In genomic region chr11:106988151-106988806, GRCh38 we compare ENCODE assay signal across 13 cellular contexts. TPM values are rescaled to one million over a fixed set of nuclear protein-coding genes. Genes with fewer than 3 reads are reported as not detected.
DNase-seq lines count a peak whose midpoint lies in the region; ATAC-seq and TF ChIP-seq lines count a peak whose summit lies in the region.
"Had no signal": no experiment of that assay in that cellular context is flagged by ENCODE, and none has a peak within 500 bp of the region (broad histone marks: within the 10 kb centered on the region; RNA-seq: fewer than 3 reads in every experiment).

No MANE protein-coding gene starts in this region.

- peak; percentile 99 for DNase-seq in A673 (ENCODE audit: low spot score)
- DNase-seq in NB4 (ENCODE audit: low read depth) = peak; percentile 55
- DNase-seq in caudate nucleus (lab: John Stamatoyannopoulos, UW) = no peak
- no peak for DNase-seq in lower lobe of right lung
- no peak for DNase-seq in NCI-H2081 treated with DMSO at 0.1 percent for 48 hours (lab: John Stamatoyannopoulos, UW)
- DNase-seq in WTC11 (ENCODE audit: low spot score) = no peak
- no peak for DNase-seq in stimulated activated naive B cell treated with anti-CD40 and anti-IgM and Interleukin-4, amounts not matched to agents 10 μg/mL and 1 μg/mL and 100 μg/mL, for 72 hours
- DNase-seq: kidney, NCI-H1105 treated with DMSO at 0.1 percent for 48 hours, T-helper 17 cell had no signal

- H3K27ac Mint-ChIP-seq in WTC11 = no peak overlapping the region
- no peak overlapping the region for H3K27ac Mint-ChIP-seq in stimulated activated naive B cell treated with anti-CD40 and anti-IgM and Interleukin-4, amounts not matched to agents 10 μg/mL and 1 μg/mL and 100 μg/mL, for 72 hours
- H3K27ac Mint-ChIP-seq: activated naive CD4-positive, alpha-beta T cell treated with anti-CD3 and anti-CD28 coated beads, Interleukin-2, amount 50 U/mL, for 72 hours; T-helper 17 cell had no signal

- no peaks in the 10 kb centered on the region for H3K27me3 ChIP-seq in A673 (replicated peaks; ENCODE audit: insufficient read depth, low read depth, low read length, poor library complexity)
- no peaks in the 10 kb centered on the region for H3K27me3 ChIP-seq in lower lobe of right lung (ENCODE audit: low read depth)
- H3K27me3 ChIP-seq: BLaER1 had no signal

- H3K36me3 ChIP-seq in A673 (ENCODE audit: insufficient read depth, low read length, poor library complexity, severe bottlenecking) (no peaks in the 10 kb centered on the region), lower lobe of right lung (no peaks in the 10 kb centered on the region)
- H3K36me3 ChIP-seq: BLaER1 had no signal

- H3K4me3 Mint-ChIP-seq in WTC11 = no peak overlapping the region
- no peak overlapping the region for H3K4me3 Mint-ChIP-seq in stimulated activated naive B cell treated with anti-CD40 and anti-IgM and Interleukin-4, amounts not matched to agents 10 μg/mL and 1 μg/mL and 100 μg/mL, for 72 hours
- H3K4me3 Mint-ChIP-seq: T-helper 17 cell had no signal

- TF ChIP-seq CTCF in A673 (conservative IDR thresholded peaks at IDR 0.05; ENCODE audit: low read depth, low read length) (no peak), NB4 (IDR thresholded peaks at IDR 0.05; ENCODE audit: low read depth, low read length) (no peak), lower lobe of right lung (IDR thresholded peaks at IDR 0.05) (no peak), WTC11 (IDR thresholded peaks at IDR 0.05) (no peak)

- ATAC-seq in lower lobe of right lung (peak; percentile 45 to 48), WTC11 (no peak), GM19463 (IDR thresholded peaks at IDR 0.05; ENCODE audit: unreplicated experiment) (no peak)
- ATAC-seq in stimulated activated naive B cell treated with anti-CD40 and anti-IgM and Interleukin-4, amounts not matched to agents 10 μg/mL and 1 μg/mL and 100 μg/mL, for 72 hours (replicated peaks) = no peak
- ATAC-seq: activated naive CD4-positive, alpha-beta T cell treated with anti-CD3 and anti-CD28 coated beads, Interleukin-2, amount 50 U/mL, for 72 hours; T-helper 17 cell had no signal

- peak overlapping the region; percentile 67 for H3K27ac ChIP-seq in A673 (ENCODE audit: low read depth, low read length, poor library complexity, severe bottlenecking)
- H3K27ac ChIP-seq in caudate nucleus (ENCODE audit: low read depth, low read length) = peak overlapping the region; percentile 2
- peak overlapping the region; percentile 19 for H3K27ac ChIP-seq in lower lobe of right lung
- H3K27ac ChIP-seq: BLaER1 had no signal

- no TSS peak for BruUV-seq in A673 (replicated peaks; lab: Mats Ljungman, UMichigan)

- CTCF ChIA-PET in A673 (lab: Charles Lee) = interaction anchor here (0.8 kb wide), 1 partner anchor 31 kb away, joined by 5 read pairs; no protein-coding TSS in a partner anchor
- CTCF ChIA-PET in WTC11 (lab: Charles Lee) = interaction anchor here (1.0 kb wide), 1 partner anchor 14 kb away, joined by 3 read pairs; no protein-coding TSS in a partner anchor

- intact Hi-C loops in A673 (cut with micrococcal nuclease; ENCODE audit: unreplicated experiment) (loop anchor here (2.0 kb wide), 1 partner anchor 31 kb away; no protein-coding TSS in a partner anchor), lower lobe of right lung (cut with DNase I) (no loop called here)

- H3K4me1 Mint-ChIP-seq in WTC11 = peaks cover 10% of the 10 kb centered on the region
- H3K4me1 Mint-ChIP-seq in stimulated activated naive B cell treated with anti-CD40 and anti-IgM and Interleukin-4, amounts not matched to agents 10 μg/mL and 1 μg/mL and 100 μg/mL, for 72 hours = no peaks in the 10 kb centered on the region
- H3K4me1 Mint-ChIP-seq: T-helper 17 cell had no signal

- H3K4me3 ChIP-seq in A673 (ENCODE audit: low read depth, low read length, poor library complexity, severe bottlenecking) (no peak overlapping the region), NB4 (ENCODE audit: low read depth, low read length) (no peak overlapping the region), lower lobe of right lung (no peak overlapping the region)
- H3K4me3 ChIP-seq: BLaER1 had no signal

- no peaks in the 10 kb centered on the region for H3K36me3 Mint-ChIP-seq in WTC11
- H3K36me3 Mint-ChIP-seq in stimulated activated naive B cell treated with anti-CD40 and anti-IgM and Interleukin-4, amounts not matched to agents 10 μg/mL and 1 μg/mL and 100 μg/mL, for 72 hours = no peaks in the 10 kb centered on the region
- H3K36me3 Mint-ChIP-seq: activated naive CD4-positive, alpha-beta T cell treated with anti-CD3 and anti-CD28 coated beads, Interleukin-2, amount 50 U/mL, for 72 hours had no signal

- POLR2A ChIA-PET in A673 (lab: Charles Lee; ENCODE audit: low non-redundant PET) (interaction anchor here (0.6 to 0.9 kb wide), 2 partner anchors 10 to 21 kb away, joined by 3 to 4 read pairs; no protein-coding TSS in a partner anchor), WTC11 (lab: Charles Lee) (no interaction called here)

- no peak for TF ChIP-seq POLR2A in NB4 (IDR thresholded peaks at IDR 0.05; ENCODE audit: extremely low read depth, insufficient read length)

- peaks cover 53% of the 10 kb centered on the region for H3K4me1 ChIP-seq in A673 (ENCODE audit: insufficient read depth, low read length, poor library complexity, severe bottlenecking)
- H3K4me1 ChIP-seq in lower lobe of right lung = peaks cover 3% of the 10 kb centered on the region
- H3K4me1 ChIP-seq: BLaER1 had no signal

- no peaks in the 10 kb centered on the region for H3K9me3 ChIP-seq in A673 (ENCODE audit: low read depth, low read length, poor library complexity, severe bottlenecking)
- no peaks in the 10 kb centered on the region for H3K9me3 ChIP-seq in lower lobe of right lung
- H3K9me3 ChIP-seq: BLaER1 had no signal

- no peaks in the 10 kb centered on the region for H3K9me3 Mint-ChIP-seq in WTC11
- peaks cover 0 to 7% of the 10 kb centered on the region in 2 donors for H3K9me3 Mint-ChIP-seq in stimulated activated naive B cell treated with anti-CD40 and anti-IgM and Interleukin-4, amounts not matched to agents 10 μg/mL and 1 μg/mL and 100 μg/mL, for 72 hours

- H3K27me3 Mint-ChIP-seq in WTC11 (ENCODE audit: low read depth) = no peaks in the 10 kb centered on the region
- H3K27me3 Mint-ChIP-seq in stimulated activated naive B cell treated with anti-CD40 and anti-IgM and Interleukin-4, amounts not matched to agents 10 μg/mL and 1 μg/mL and 100 μg/mL, for 72 hours = no peaks in the 10 kb centered on the region
- H3K27me3 Mint-ChIP-seq: T-helper 17 cell had no signal

TF ChIP-seq in WTC11, 78 proteins besides CTCF, POLR2A, EP300 and RAD21 (continues in another document):
- TF ChIP-seq ARID4B (CRISPR knock-in tag; IDR thresholded peaks at IDR 0.05; ENCODE audit: borderline replicate concordance) (no peak), AFF4 (CRISPR knock-in tag; IDR thresholded peaks at IDR 0.05; ENCODE audit: borderline replicate concordance) (no peak)

RNA-seq across cellular contexts. Expression of gene GUCY1A2, which starts 30.0 kb away (rescaled TPM):
- total RNA-seq in A673 (2021) (5.3 and 5.4 TPM in 2 replicates), lower lobe of right lung (23.5 TPM), WTC11 (2021) (0.71 to 0.90 TPM (median 0.76 TPM) in 3 replicates)

Comparison
In these comparisons a context has a peak if more than half of its experiments do, and no peak if none do; other contexts are left out.
1. DNase-seq: peak in A673 (single experiment) and NB4 (single experiment); none in caudate nucleus (0 of 61), lower lobe of right lung (single experiment), NCI-H2081 treated with DMSO at 0.1 percent for 48 hours (single experiment), WTC11 (single experiment) and stimulated activated naive B cell treated with anti-CD40 and anti-IgM and Interleukin-4, amounts not matched to agents 10 μg/mL and 1 μg/mL and 100 μg/mL, for 72 hours (single experiment).
2. H3K27ac ChIP-seq: peak in every context shown above with its lines; median percentile 67 in A673; 19 in lower lobe of right lung; 2 in caudate nucleus.
3. ATAC-seq: peak in lower lobe of right lung (2 of 2); none in WTC11 (single experiment), GM19463 (single experiment) and stimulated activated naive B cell treated with anti-CD40 and anti-IgM and Interleukin-4, amounts not matched to agents 10 μg/mL and 1 μg/mL and 100 μg/mL, for 72 hours (0 of 2).